Comparison of ENCODE assay signal across 8 cellular contexts in genomic region chr20:63627129-63627699, GRCh38. TPM values are rescaled to one million over a fixed set of nuclear protein-coding genes. Genes with fewer than 3 reads are reported as not detected.
A peak's percentile ranks its signal among the peaks of the same experiment; 100 is the strongest.
DNase-seq lines count a peak whose midpoint lies in the region; ATAC-seq and TF ChIP-seq lines count a peak whose summit lies in the region.

No MANE protein-coding gene starts in this region.

- no peaks in the 10 kb centered on the region for H3K27me3 ChIP-seq in mammary epithelial cell (ENCODE audit: insufficient read depth, low read length)
- no peaks in the 10 kb centered on the region for H3K27me3 ChIP-seq in smooth muscle cell (ENCODE audit: low read depth)

- peak overlapping the region; percentile 62 for H3K27ac ChIP-seq in mammary epithelial cell (ENCODE audit: insufficient read depth, low read depth, low read length)
- peak overlapping the region; percentile 70 for H3K27ac ChIP-seq in smooth muscle cell (ENCODE audit: low read depth)

- ATAC-seq in GM18867 (IDR thresholded peaks at IDR 0.05; ENCODE audit: unreplicated experiment), result peak; percentile 78
- ATAC-seq in HG03095 (IDR thresholded peaks at IDR 0.05; ENCODE audit: unreplicated experiment), result peak; percentile 57

- H3K4me2 ChIP-seq in mammary epithelial cell (ENCODE audit: insufficient read depth, low read depth, low read length), result peak overlapping the region; percentile 95
- H3K4me2 ChIP-seq in smooth muscle cell, result peak overlapping the region; percentile 100

- H3K4me1 Mint-ChIP-seq in immature natural killer cell, result peaks cover 26 to 28% of the 10 kb centered on the region in 2 donors

- H3K9me3 ChIP-seq in mammary epithelial cell (replicated peaks; ENCODE audit: insufficient read depth, low read length), result no peaks in the 10 kb centered on the region
- no peaks in the 10 kb centered on the region for H3K9me3 ChIP-seq in smooth muscle cell (replicated peaks; ENCODE audit: low read depth)

- no peaks in the 10 kb centered on the region for H3F3A ChIP-seq in smooth muscle cell (ENCODE audit: low read depth)

- peaks cover 63% of the 10 kb centered on the region for H3K79me2 ChIP-seq in mammary epithelial cell (ENCODE audit: insufficient read depth, low read length)
- H3K79me2 ChIP-seq in smooth muscle cell (ENCODE audit: low read depth), result peaks cover 41% of the 10 kb centered on the region

- peak overlapping the region; percentile 94 for H3K4me3 ChIP-seq in WI38 (ENCODE audit: low read depth, low read length)
- peak overlapping the region; percentile 93 to 99 (median 97) for H3K4me3 ChIP-seq in mammary epithelial cell (replicated peaks in 1 of 3; ENCODE audit: insufficient read depth in 1 of 3, low read depth in 2 of 3, low read length in 3 of 3)
- H3K4me3 ChIP-seq in smooth muscle cell, result peak overlapping the region; percentile 95

- TF ChIP-seq CTCF in WI38 (IDR thresholded peaks at IDR 0.05; ENCODE audit: low read depth, low read length) (no peak), mammary epithelial cell (conservative IDR thresholded peaks at IDR 0.05 in 1 of 2, IDR thresholded peaks at IDR 0.05 in 1 of 2; ENCODE audit: extremely low read depth in 1 of 2, insufficient read depth in 1 of 2, low read depth in 1 of 2, low read length in 2 of 2) (no peak), smooth muscle cell (IDR thresholded peaks at IDR 0.05; ENCODE audit: borderline replicate concordance, insufficient read depth, poor library complexity, severe bottlenecking) (no peak)

- H2AFZ ChIP-seq in mammary epithelial cell (ENCODE audit: low read depth, low read length) (peak overlapping the region; percentile 69), smooth muscle cell (ENCODE audit: low read depth) (peak overlapping the region; percentile 94)

- WGBS in mammary epithelial cell (ENCODE audit: low coverage, missing lambda C conversion rate), result 0% methylated on average over 6 of the region's 64 CpGs
- WGBS in smooth muscle cell (ENCODE audit: low lambda C conversion rate), result under 1% methylated on average over 44 of the region's 64 CpGs

- no TSS peak for BruUV-seq in mammary epithelial cell (replicated peaks; lab: Mats Ljungman, UMichigan)

- intact Hi-C loops in mammary epithelial cell (cut with micrococcal nuclease), result loop anchor here (1.0 to 10.0 kb wide), 3 partner anchors 45 to 238 kb away; partner anchors contain the start of genes ABHD16B and TPD52L2

- H3K36me3 ChIP-seq in mammary epithelial cell (ENCODE audit: insufficient read depth, low read length) (no peaks in the 10 kb centered on the region), smooth muscle cell (ENCODE audit: low read depth) (no peaks in the 10 kb centered on the region)

- peak overlapping the region; percentile 87 to 91 (median 89) for H3K4me3 Mint-ChIP-seq in immature natural killer cell

- no peaks in the 10 kb centered on the region for H3K9me3 Mint-ChIP-seq in immature natural killer cell

- H3K27ac Mint-ChIP-seq in immature natural killer cell, result peak overlapping the region; percentile 57 to 90 (median 76)

- peak overlapping the region; percentile 59 for H3K9ac ChIP-seq in mammary epithelial cell (ENCODE audit: insufficient read depth, low read length)
- H3K9ac ChIP-seq in smooth muscle cell (ENCODE audit: low read depth), result peak overlapping the region; percentile 89

- CTCF ChIA-PET in mammary epithelial cell (lab: Charles Lee; ENCODE audit: low non-redundant PET), result interaction anchor here (0.6 kb wide), 1 partner anchor 15 kb away, joined by 4 read pairs; no protein-coding TSS in a partner anchor

- peaks cover 11% of the 10 kb centered on the region for H3K4me1 ChIP-seq in mammary epithelial cell (ENCODE audit: insufficient read depth, low read length)
- peaks cover 6% of the 10 kb centered on the region for H3K4me1 ChIP-seq in smooth muscle cell (ENCODE audit: low read depth)

- in situ Hi-C loops in ACHN (cut with HindIII; ENCODE audit: low pct_ligation_motif_present, low pct_unique_long_range_greater_than_20kb, low sequenced_read_pairs) (no loop called here), mammary epithelial cell (cut with MboI; ENCODE audit: low sequenced_read_pairs in 2 of 2) (no loop called here)

- H3K27me3 Mint-ChIP-seq in immature natural killer cell (ENCODE audit: low read depth in 3 of 3), result peaks cover 0 to 13% (median 0%) of the 10 kb centered on the region in 3 donors

- H3K36me3 Mint-ChIP-seq in immature natural killer cell, result peaks cover 0 to 3% (median 0%) of the 10 kb centered on the region in 3 donors

- dilution Hi-C loops in mammary epithelial cell (cut with HindIII; ENCODE audit: low sequenced_read_pairs), result no loop called here

- H4K20me1 ChIP-seq in mammary epithelial cell (ENCODE audit: insufficient read depth, low read length) (no peaks in the 10 kb centered on the region), smooth muscle cell (ENCODE audit: low read depth) (peaks cover 13% of the 10 kb centered on the region)

- DNase-seq in ACHN, result peak; percentile 91
- DNase-seq in NCI-H2171 (lab: John Stamatoyannopoulos, UW), result peak; percentile 97
- peak; percentile 94 for DNase-seq in mammary epithelial cell
- DNase-seq in immature natural killer cell, result peak; percentile 95 to 96 (median 96)
- DNase-seq in smooth muscle cell (lab: John Stamatoyannopoulos, UW; ENCODE audit: unreplicated experiment), result peak; percentile 86

RNA-seq across cellular contexts. Expression of gene GMEB2, which starts 0.3 kb away (rescaled TPM):
- total RNA-seq in mammary epithelial cell, result 10 to 100 TPM in 1 of 2 donors, 1 to 10 TPM in 1; 9.3 to 12.8 TPM
- 8.3 TPM for polyA plus RNA-seq in mammary epithelial cell
- 9.4 TPM for polyA minus RNA-seq in mammary epithelial cell
- polyA plus RNA-seq in immature natural killer cell, result 10 to 100 TPM in 1 of 3 donors, 1 to 10 TPM in 1, not detected in 1; 2.7 to 11.4 TPM
- total RNA-seq in smooth muscle cell, result 8.9 and 9.7 TPM in 2 replicates
- 11.3 and 14.4 TPM in 2 replicates for polyA plus RNA-seq in smooth muscle cell

RNA-seq across cellular contexts. Expression of gene STMN3, which starts 26.0 kb away (rescaled TPM):
- total RNA-seq in mammary epithelial cell (1 to 10 TPM; 7.5 to 8.5 TPM), smooth muscle cell (4.8 and 6.9 TPM in 2 replicates)
- polyA plus RNA-seq in mammary epithelial cell (15.2 TPM), immature natural killer cell (1 to 10 TPM in 2 of 3 donors, under 1 TPM in 1; 0.36 to 1.6 (median 1.1) TPM), smooth muscle cell (10.8 and 12.1 TPM in 2 replicates)
- polyA minus RNA-seq in mammary epithelial cell, result 10.4 TPM

RNA-seq across cellular contexts. Expression of gene RTEL1, which starts 30.9 kb away (rescaled TPM):
- total RNA-seq in mammary epithelial cell (10 to 100 TPM in 1 of 2 donors, 1 to 10 TPM in 1; 8.0 to 32.5 TPM), smooth muscle cell (14.2 and 33.0 TPM in 2 replicates)
- polyA plus RNA-seq in mammary epithelial cell (11.5 TPM), immature natural killer cell (1 to 10 TPM in 2 of 3 donors, not detected in 1; 1.5 to 7.3 TPM), smooth muscle cell (10.4 and 12.2 TPM in 2 replicates)
- polyA minus RNA-seq in mammary epithelial cell, result 87.4 TPM

RNA-seq across cellular contexts. Expression of gene HELZ2, which starts 53.2 kb away (rescaled TPM):
- total RNA-seq in mammary epithelial cell (10 to 100 TPM; 19.0 to 27.7 TPM), smooth muscle cell (9.8 and 13.8 TPM in 2 replicates)
- polyA plus RNA-seq in mammary epithelial cell (5.0 TPM), immature natural killer cell (10 to 100 TPM in 1 of 3 donors, 1 to 10 TPM in 2; 2.4 to 11.3 (median 3.7) TPM), smooth muscle cell (3.0 and 4.3 TPM in 2 replicates)
- 39.5 TPM for polyA minus RNA-seq in mammary epithelial cell

Comparison
In these comparisons a context has a peak if more than half of its experiments do, and no peak if none do; other contexts are left out.
1. Peak in every context shown above with its lines: DNase-seq, ATAC-seq, H3K4me3 ChIP-seq and H3K27ac ChIP-seq.